8 cellular contexts compared by ENCODE assay signal in the genomic region with DNA sequence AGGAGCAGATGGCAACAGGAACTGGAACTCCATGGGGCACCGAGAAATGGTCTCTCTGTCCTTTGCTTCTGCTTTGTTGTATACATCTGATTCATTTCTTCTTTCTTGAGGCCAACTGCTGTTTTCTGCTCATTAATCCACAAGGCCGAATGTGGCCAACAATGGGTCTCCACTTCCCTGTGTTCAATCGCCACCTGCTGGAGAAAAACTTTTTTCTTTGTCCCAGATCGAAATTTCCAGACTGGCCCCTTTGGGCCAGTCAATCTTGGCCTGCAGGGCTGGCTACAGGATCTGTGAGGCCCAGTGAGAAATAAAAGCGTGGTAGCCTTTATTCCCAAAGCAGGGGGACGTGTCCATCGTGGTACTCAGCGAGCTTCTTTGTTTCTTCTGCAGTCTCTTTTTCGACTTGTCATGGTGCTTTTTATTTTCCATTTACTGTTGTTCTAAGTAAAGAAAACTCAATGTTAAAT. TPM values are rescaled to one million over a fixed set of nuclear protein-coding genes. Genes with fewer than 3 reads are reported as not detected.
DNase-seq lines count a peak whose midpoint lies in the region; ATAC-seq and TF ChIP-seq lines count a peak whose summit lies in the region.

No MANE protein-coding gene starts in this region.

- H3K4me2 ChIP-seq in SU-DHL-6 (ENCODE audit: low read depth, low read length, poor library complexity, severe bottlenecking) = no peak overlapping the region
- no peak overlapping the region for H3K4me2 ChIP-seq in neural progenitor cell

- peak; percentile 58 for DNase-seq in NCI-H748 (lab: John Stamatoyannopoulos, UW; ENCODE audit: unreplicated experiment)
- no peak for DNase-seq in NCI-H748 treated with DMSO at 0.1 percent for 48 hours (lab: John Stamatoyannopoulos, UW)
- DNase-seq in HS-27A (ENCODE audit: low read depth) = peak; percentile 12
- peak; percentile 60 to 72 for DNase-seq in erythroblast (lab: John Stamatoyannopoulos, UW)
- DNase-seq in neural progenitor cell (ENCODE audit: low spot score) = peak; percentile 81

- no peaks in the 10 kb centered on the region for H3F3A ChIP-seq in SU-DHL-6 (ENCODE audit: insufficient read depth)
- H3F3A ChIP-seq in neural progenitor cell (ENCODE audit: low read depth) = no peaks in the 10 kb centered on the region

- peaks cover 13% of the 10 kb centered on the region for H3K4me1 Mint-ChIP-seq in neural progenitor cell

- H3K9ac ChIP-seq in SU-DHL-6 (ENCODE audit: low read length) (no peak overlapping the region), neural progenitor cell (no peak overlapping the region)

- no peaks in the 10 kb centered on the region for H3K4me1 ChIP-seq in neural progenitor cell

- H3K27ac ChIP-seq in SU-DHL-6 (ENCODE audit: low read depth, low read length) (no peak overlapping the region), neural progenitor cell (no peak overlapping the region)

- TF ChIP-seq CTCF in SU-DHL-6 (IDR thresholded peaks at IDR 0.05; ENCODE audit: insufficient read depth, low read length, poor library complexity, severe bottlenecking) (peak; percentile 32), neural progenitor cell (IDR thresholded peaks at IDR 0.05) (peak; percentile 73)

- TF ChIP-seq POLR2A in erythroblast (IDR thresholded peaks at IDR 0.05; ENCODE audit: low read length) = no peak

- H3K36me3 Mint-ChIP-seq in neural progenitor cell = no peaks in the 10 kb centered on the region

- ATAC-seq in HG03135 (IDR thresholded peaks at IDR 0.05; ENCODE audit: unreplicated experiment) = no peak
- ATAC-seq in HG03108 (IDR thresholded peaks at IDR 0.05; ENCODE audit: unreplicated experiment) = no peak

- no peaks in the 10 kb centered on the region for H3K9me3 Mint-ChIP-seq in neural progenitor cell

- no peak overlapping the region for H3K4me3 Mint-ChIP-seq in neural progenitor cell

- no peaks in the 10 kb centered on the region for H3K9me2 ChIP-seq in SU-DHL-6 (replicated peaks; ENCODE audit: insufficient read depth, low read length)

- H3K36me3 ChIP-seq in SU-DHL-6 (ENCODE audit: low read length) (no peaks in the 10 kb centered on the region), neural progenitor cell (no peaks in the 10 kb centered on the region)

- H3K79me2 ChIP-seq in SU-DHL-6 (ENCODE audit: insufficient read depth, low read length) (no peaks in the 10 kb centered on the region), neural progenitor cell (ENCODE audit: low read depth) (no peaks in the 10 kb centered on the region)

- H2AFZ ChIP-seq in SU-DHL-6 (ENCODE audit: low read depth, low read length, severe bottlenecking) (no peak overlapping the region), neural progenitor cell (replicated peaks) (peak overlapping the region; percentile 27)

- H3K4me3 ChIP-seq in SU-DHL-6 (ENCODE audit: insufficient read depth, low read length, poor library complexity, severe bottlenecking) (no peak overlapping the region), neural progenitor cell (no peak overlapping the region)

- peaks cover 10% of the 10 kb centered on the region for H3K27me3 Mint-ChIP-seq in neural progenitor cell (ENCODE audit: insufficient read depth, low read depth)

- no peak overlapping the region for H3K27ac Mint-ChIP-seq in neural progenitor cell

- H4K20me1 ChIP-seq in SU-DHL-6 (ENCODE audit: low read depth, low read length) (no peaks in the 10 kb centered on the region), neural progenitor cell (ENCODE audit: low read depth) (no peaks in the 10 kb centered on the region)

- H3K9me3 ChIP-seq in SU-DHL-6 (ENCODE audit: insufficient read depth, low read length) = no peaks in the 10 kb centered on the region
- no peaks in the 10 kb centered on the region for H3K9me3 ChIP-seq in neural progenitor cell (ENCODE audit: low read depth)

- H3K27me3 ChIP-seq in SU-DHL-6 (ENCODE audit: low read length) (no peaks in the 10 kb centered on the region), neural progenitor cell (peaks cover 2% of the 10 kb centered on the region)

RNA-seq across cellular contexts. Expression of gene PARP12, which starts 58.8 kb away (rescaled TPM):
- 0.15 and 6.8 TPM in 2 replicates for total RNA-seq in neural progenitor cell (ENCODE audit: low replicate concordance)
